1 cellular context compared by ENCODE assay signal in the genomic region with DNA sequence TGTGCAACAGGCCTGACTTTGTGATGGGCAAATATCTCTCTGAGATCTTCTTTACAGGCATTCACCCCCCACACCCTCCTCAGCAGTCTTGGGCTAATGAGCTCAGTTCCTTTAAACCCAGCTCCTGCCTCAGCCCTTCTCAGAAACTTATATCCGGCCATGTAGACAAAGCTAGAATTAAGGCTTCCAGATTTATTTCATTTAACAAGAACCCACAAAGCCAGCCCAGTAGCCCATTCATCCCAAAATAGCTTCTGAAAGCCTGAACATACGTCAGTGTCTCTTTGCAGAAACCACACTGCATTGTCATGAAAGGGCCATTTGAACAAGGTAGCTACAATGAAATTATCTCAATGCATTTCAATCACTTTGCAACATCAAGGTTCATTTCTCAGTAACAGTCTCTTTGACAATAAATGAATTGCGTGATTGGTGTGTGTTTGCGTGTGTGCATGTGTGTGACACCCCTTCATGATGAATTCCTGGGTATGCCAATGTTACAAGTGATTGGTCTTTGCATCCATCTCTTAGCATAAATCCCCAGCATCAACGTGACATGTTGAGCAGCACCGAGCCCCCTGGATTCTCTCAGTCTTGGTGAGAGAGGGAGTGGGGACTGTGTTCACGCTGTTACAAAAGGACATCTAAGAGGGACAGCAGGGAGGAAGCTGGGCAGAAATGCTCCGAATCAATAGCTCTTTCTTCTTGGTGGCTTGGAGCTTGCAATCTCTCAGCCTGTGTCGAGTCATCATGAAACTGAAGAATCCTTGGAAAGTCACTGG.
TF ChIP-seq lines count a peak whose summit lies in the region.

No MANE protein-coding gene starts in this region.

TF ChIP-seq in GM23338, 12 proteins besides CTCF, POLR2A, EP300 and RAD21 (continued from another document):
- TF ChIP-seq, protein P1, sequence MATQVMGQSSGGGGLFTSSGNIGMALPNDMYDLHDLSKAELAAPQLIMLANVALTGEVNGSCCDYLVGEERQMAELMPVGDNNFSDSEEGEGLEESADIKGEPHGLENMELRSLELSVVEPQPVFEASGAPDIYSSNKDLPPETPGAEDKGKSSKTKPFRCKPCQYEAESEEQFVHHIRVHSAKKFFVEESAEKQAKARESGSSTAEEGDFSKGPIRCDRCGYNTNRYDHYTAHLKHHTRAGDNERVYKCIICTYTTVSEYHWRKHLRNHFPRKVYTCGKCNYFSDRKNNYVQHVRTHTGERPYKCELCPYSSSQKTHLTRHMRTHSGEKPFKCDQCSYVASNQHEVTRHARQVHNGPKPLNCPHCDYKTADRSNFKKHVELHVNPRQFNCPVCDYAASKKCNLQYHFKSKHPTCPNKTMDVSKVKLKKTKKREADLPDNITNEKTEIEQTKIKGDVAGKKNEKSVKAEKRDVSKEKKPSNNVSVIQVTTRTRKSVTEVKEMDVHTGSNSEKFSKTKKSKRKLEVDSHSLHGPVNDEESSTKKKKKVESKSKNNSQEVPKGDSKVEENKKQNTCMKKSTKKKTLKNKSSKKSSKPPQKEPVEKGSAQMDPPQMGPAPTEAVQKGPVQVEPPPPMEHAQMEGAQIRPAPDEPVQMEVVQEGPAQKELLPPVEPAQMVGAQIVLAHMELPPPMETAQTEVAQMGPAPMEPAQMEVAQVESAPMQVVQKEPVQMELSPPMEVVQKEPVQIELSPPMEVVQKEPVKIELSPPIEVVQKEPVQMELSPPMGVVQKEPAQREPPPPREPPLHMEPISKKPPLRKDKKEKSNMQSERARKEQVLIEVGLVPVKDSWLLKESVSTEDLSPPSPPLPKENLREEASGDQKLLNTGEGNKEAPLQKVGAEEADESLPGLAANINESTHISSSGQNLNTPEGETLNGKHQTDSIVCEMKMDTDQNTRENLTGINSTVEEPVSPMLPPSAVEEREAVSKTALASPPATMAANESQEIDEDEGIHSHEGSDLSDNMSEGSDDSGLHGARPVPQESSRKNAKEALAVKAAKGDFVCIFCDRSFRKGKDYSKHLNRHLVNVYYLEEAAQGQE (IDR thresholded peaks at IDR 0.05; ENCODE audit: unreplicated experiment) = no peak
- TF ChIP-seq, protein P2, sequence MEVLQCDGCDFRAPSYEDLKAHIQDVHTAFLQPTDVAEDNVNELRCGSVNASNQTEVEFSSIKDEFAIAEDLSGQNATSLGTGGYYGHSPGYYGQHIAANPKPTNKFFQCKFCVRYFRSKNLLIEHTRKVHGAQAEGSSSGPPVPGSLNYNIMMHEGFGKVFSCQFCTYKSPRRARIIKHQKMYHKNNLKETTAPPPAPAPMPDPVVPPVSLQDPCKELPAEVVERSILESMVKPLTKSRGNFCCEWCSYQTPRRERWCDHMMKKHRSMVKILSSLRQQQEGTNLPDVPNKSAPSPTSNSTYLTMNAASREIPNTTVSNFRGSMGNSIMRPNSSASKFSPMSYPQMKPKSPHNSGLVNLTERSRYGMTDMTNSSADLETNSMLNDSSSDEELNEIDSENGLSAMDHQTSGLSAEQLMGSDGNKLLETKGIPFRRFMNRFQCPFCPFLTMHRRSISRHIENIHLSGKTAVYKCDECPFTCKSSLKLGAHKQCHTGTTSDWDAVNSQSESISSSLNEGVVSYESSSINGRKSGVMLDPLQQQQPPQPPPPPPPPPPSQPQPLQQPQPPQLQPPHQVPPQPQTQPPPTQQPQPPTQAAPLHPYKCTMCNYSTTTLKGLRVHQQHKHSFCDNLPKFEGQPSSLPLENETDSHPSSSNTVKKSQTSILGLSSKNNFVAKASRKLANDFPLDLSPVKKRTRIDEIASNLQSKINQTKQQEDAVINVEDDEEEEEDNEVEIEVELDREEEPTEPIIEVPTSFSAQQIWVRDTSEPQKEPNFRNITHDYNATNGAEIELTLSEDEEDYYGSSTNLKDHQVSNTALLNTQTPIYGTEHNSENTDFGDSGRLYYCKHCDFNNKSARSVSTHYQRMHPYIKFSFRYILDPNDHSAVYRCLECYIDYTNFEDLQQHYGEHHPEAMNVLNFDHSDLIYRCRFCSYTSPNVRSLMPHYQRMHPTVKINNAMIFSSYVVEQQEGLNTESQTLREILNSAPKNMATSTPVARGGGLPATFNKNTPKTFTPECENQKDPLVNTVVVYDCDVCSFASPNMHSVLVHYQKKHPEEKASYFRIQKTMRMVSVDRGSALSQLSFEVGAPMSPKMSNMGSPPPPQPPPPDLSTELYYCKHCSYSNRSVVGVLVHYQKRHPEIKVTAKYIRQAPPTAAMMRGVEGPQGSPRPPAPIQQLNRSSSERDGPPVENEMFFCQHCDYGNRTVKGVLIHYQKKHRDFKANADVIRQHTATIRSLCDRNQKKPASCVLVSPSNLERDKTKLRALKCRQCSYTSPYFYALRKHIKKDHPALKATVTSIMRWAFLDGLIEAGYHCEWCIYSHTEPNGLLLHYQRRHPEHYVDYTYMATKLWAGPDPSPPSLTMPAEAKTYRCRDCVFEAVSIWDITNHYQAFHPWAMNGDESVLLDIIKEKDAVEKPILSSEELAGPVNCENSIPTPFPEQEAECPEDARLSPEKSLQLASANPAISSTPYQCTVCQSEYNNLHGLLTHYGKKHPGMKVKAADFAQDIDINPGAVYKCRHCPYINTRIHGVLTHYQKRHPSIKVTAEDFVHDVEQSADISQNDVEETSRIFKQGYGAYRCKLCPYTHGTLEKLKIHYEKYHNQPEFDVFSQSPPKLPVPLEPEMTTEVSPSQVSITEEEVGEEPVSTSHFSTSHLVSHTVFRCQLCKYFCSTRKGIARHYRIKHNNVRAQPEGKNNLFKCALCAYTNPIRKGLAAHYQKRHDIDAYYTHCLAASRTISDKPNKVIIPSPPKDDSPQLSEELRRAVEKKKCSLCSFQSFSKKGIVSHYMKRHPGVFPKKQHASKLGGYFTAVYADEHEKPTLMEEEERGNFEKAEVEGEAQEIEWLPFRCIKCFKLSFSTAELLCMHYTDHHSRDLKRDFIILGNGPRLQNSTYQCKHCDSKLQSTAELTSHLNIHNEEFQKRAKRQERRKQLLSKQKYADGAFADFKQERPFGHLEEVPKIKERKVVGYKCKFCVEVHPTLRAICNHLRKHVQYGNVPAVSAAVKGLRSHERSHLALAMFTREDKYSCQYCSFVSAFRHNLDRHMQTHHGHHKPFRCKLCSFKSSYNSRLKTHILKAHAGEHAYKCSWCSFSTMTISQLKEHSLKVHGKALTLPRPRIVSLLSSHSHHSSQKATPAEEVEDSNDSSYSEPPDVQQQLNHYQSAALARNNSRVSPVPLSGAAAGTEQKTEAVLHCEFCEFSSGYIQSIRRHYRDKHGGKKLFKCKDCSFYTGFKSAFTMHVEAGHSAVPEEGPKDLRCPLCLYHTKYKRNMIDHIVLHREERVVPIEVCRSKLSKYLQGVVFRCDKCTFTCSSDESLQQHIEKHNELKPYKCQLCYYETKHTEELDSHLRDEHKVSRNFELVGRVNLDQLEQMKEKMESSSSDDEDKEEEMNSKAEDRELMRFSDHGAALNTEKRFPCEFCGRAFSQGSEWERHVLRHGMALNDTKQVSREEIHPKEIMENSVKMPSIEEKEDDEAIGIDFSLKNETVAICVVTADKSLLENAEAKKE (CRISPR knock-in tag; IDR thresholded peaks at IDR 0.05) = no peak
- TF ChIP-seq NANOG (IDR thresholded peaks at IDR 0.05; ENCODE audit: borderline replicate concordance) (no peak), ZNF331 (CRISPR knock-in tag; IDR thresholded peaks at IDR 0.05; ENCODE audit: low read depth) (no peak), ZNF114 (CRISPR knock-in tag; IDR thresholded peaks at IDR 0.05) (no peak)
- TF ChIP-seq, protein P3, sequence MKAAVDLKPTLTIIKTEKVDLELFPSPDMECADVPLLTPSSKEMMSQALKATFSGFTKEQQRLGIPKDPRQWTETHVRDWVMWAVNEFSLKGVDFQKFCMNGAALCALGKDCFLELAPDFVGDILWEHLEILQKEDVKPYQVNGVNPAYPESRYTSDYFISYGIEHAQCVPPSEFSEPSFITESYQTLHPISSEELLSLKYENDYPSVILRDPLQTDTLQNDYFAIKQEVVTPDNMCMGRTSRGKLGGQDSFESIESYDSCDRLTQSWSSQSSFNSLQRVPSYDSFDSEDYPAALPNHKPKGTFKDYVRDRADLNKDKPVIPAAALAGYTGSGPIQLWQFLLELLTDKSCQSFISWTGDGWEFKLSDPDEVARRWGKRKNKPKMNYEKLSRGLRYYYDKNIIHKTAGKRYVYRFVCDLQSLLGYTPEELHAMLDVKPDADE (IDR thresholded peaks at IDR 0.05) = no peak
TF ChIP-seq in GM23338: peak in this region for 0.
